8 cellular contexts compared by ENCODE assay signal in genomic region chr12:96399081-96399918, GRCh38. TPM values are rescaled to one million over a fixed set of nuclear protein-coding genes. Genes with fewer than 3 reads are reported as not detected.
DNase-seq lines count a peak whose midpoint lies in the region; ATAC-seq and TF ChIP-seq lines count a peak whose summit lies in the region.

No MANE protein-coding gene starts in this region.

- POLR2A ChIA-PET in CD8-positive, alpha-beta memory T cell (lab: Charles Lee): interaction anchor here (0.6 to 2.1 kb wide), 16 partner anchors 8 to 539 kb away, joined by 3 to 16 read pairs (median 4); partner anchors contain the start of gene NEDD1

- no peaks in the 10 kb centered on the region for H3K9me3 ChIP-seq in CD8-positive, alpha-beta memory T cell (ENCODE audit: low read length)
- H3K9me3 ChIP-seq in osteoblast (ENCODE audit: low read depth, low read length): no peaks in the 10 kb centered on the region
- H3K9me3 ChIP-seq in tibial artery: no peaks in the 10 kb centered on the region

- H3K27ac Mint-ChIP-seq in CD8-positive, alpha-beta memory T cell: peak overlapping the region; percentile 95 to 99 (median 98)
- peak overlapping the region; percentile 99 for H3K27ac Mint-ChIP-seq in activated naive CD4-positive, alpha-beta T cell treated with anti-CD3 and anti-CD28 coated beads, Interleukin-2, amount 10 ng/mL, durations not matched to agents 7 days and 5 days

- H3K27me3 ChIP-seq in CD8-positive, alpha-beta memory T cell (ENCODE audit: insufficient read depth, low read length, poor library complexity, severe bottlenecking): no peaks in the 10 kb centered on the region
- H3K27me3 ChIP-seq in osteoblast (ENCODE audit: insufficient read depth, low read length): no peaks in the 10 kb centered on the region
- H3K27me3 ChIP-seq in tibial artery: no peaks in the 10 kb centered on the region

- peaks cover 24% of the 10 kb centered on the region for H4K20me1 ChIP-seq in osteoblast (ENCODE audit: insufficient read depth, low read length)

- intact Hi-C loops in tibial artery (cut with DNase I; ENCODE audit: low total_unique reads): loop anchor here (10.0 kb wide), 2 partner anchors 164 to 334 kb away; no protein-coding TSS in a partner anchor

- H3K27ac ChIP-seq in CD8-positive, alpha-beta memory T cell (ENCODE audit: low read depth, low read length): peak overlapping the region; percentile 94
- H3K27ac ChIP-seq in osteoblast (ENCODE audit: low read depth, low read length) (peak overlapping the region; percentile 96), tibial artery (peak overlapping the region; percentile 99 to 100)

- H3K4me2 ChIP-seq in osteoblast (ENCODE audit: insufficient read depth, low read length): peak overlapping the region; percentile 87

- no peaks in the 10 kb centered on the region for H3K9me3 Mint-ChIP-seq in CD8-positive, alpha-beta memory T cell
- no peaks in the 10 kb centered on the region for H3K9me3 Mint-ChIP-seq in activated naive CD4-positive, alpha-beta T cell treated with anti-CD3 and anti-CD28 coated beads, Interleukin-2, amount 10 ng/mL, durations not matched to agents 7 days and 5 days

- peak; percentile 21 for TF ChIP-seq CTCF in osteoblast (IDR thresholded peaks at IDR 0.05; ENCODE audit: extremely low read depth, low read depth, low read length)
- TF ChIP-seq CTCF in tibial artery (IDR thresholded peaks at IDR 0.05): peak; percentile 18 to 28

- H3K4me1 ChIP-seq in CD8-positive, alpha-beta memory T cell (ENCODE audit: insufficient read depth, low read length): peaks cover 38% of the 10 kb centered on the region
- H3K4me1 ChIP-seq in osteoblast (ENCODE audit: insufficient read depth, low read length) (peaks cover 17% of the 10 kb centered on the region), tibial artery (peaks cover 0 to 24% (median 10%) of the 10 kb centered on the region in 4 donors)

- no peaks in the 10 kb centered on the region for H3K36me3 ChIP-seq in CD8-positive, alpha-beta memory T cell (ENCODE audit: insufficient read depth, low read length)
- no peaks in the 10 kb centered on the region for H3K36me3 ChIP-seq in osteoblast (ENCODE audit: insufficient read depth, low read length)
- H3K36me3 ChIP-seq in tibial artery: no peaks in the 10 kb centered on the region

- DNase-seq in CD8-positive, alpha-beta memory T cell: peak; percentile 69 to 87 (median 76)
- peak; percentile 77 for DNase-seq in activated naive CD4-positive, alpha-beta T cell treated with anti-CD3 and anti-CD28 coated beads, Interleukin-2, amount 10 ng/mL, durations not matched to agents 7 days and 5 days
- DNase-seq in globus pallidus (ENCODE audit: low spot score): peak; percentile 84
- DNase-seq in osteoblast (ENCODE audit: insufficient read length, low spot score, missing footprints): peak; percentile 92
- DNase-seq in tibial artery: peak; percentile 72 to 87

- H3K27me3 Mint-ChIP-seq in CD8-positive, alpha-beta memory T cell: peaks cover 0 to 2% of the 10 kb centered on the region in 2 donors
- H3K27me3 Mint-ChIP-seq in activated naive CD4-positive, alpha-beta T cell treated with anti-CD3 and anti-CD28 coated beads, Interleukin-2, amount 10 ng/mL, durations not matched to agents 7 days and 5 days: no peaks in the 10 kb centered on the region

- ATAC-seq in GM19328 (IDR thresholded peaks at IDR 0.05; ENCODE audit: unreplicated experiment) (peak; percentile 27), HG03520 (IDR thresholded peaks at IDR 0.05; ENCODE audit: unreplicated experiment) (peak; percentile 30)

- CTCF ChIA-PET in CD8-positive, alpha-beta memory T cell (lab: Charles Lee): interaction anchor here (0.6 to 5.1 kb wide), 41 partner anchors 9 to 363 kb away, joined by 3 to 35 read pairs (median 5); partner anchors contain the start of gene CFAP54
- CTCF ChIA-PET in activated naive CD4-positive, alpha-beta T cell treated with anti-CD3 and anti-CD28 coated beads, Interleukin-2, amount 10 ng/mL, durations not matched to agents 7 days and 5 days (lab: Charles Lee): interaction anchor here (0.9 to 7.7 kb wide), 24 partner anchors 10 to 364 kb away, joined by 3 to 60 read pairs (median 4); partner anchors contain the start of genes CFAP54 and LTA4H

- peak; percentile 52 for TF ChIP-seq POLR2A in Raji (IDR thresholded peaks at IDR 0.05; ENCODE audit: insufficient read depth, low read depth, low read length)

- peaks cover 50 to 56% (median 51%) of the 10 kb centered on the region in 3 donors for H3K4me1 Mint-ChIP-seq in CD8-positive, alpha-beta memory T cell
- peaks cover 55% of the 10 kb centered on the region for H3K4me1 Mint-ChIP-seq in activated naive CD4-positive, alpha-beta T cell treated with anti-CD3 and anti-CD28 coated beads, Interleukin-2, amount 10 ng/mL, durations not matched to agents 7 days and 5 days

- H3K4me3 Mint-ChIP-seq in CD8-positive, alpha-beta memory T cell: peak overlapping the region; percentile 93 to 99 (median 96)
- peak overlapping the region; percentile 91 for H3K4me3 Mint-ChIP-seq in activated naive CD4-positive, alpha-beta T cell treated with anti-CD3 and anti-CD28 coated beads, Interleukin-2, amount 10 ng/mL, durations not matched to agents 7 days and 5 days

- peaks cover 52% of the 10 kb centered on the region for H3K79me2 ChIP-seq in osteoblast (ENCODE audit: insufficient read depth, low read length)

- H2AFZ ChIP-seq in osteoblast (ENCODE audit: low read length): no peak overlapping the region

- H3K36me3 Mint-ChIP-seq in CD8-positive, alpha-beta memory T cell: peaks cover 0 to 28% (median 0%) of the 10 kb centered on the region in 3 donors
- peaks cover 5% of the 10 kb centered on the region for H3K36me3 Mint-ChIP-seq in activated naive CD4-positive, alpha-beta T cell treated with anti-CD3 and anti-CD28 coated beads, Interleukin-2, amount 10 ng/mL, durations not matched to agents 7 days and 5 days

- peak overlapping the region; percentile 67 for H3K4me3 ChIP-seq in CD8-positive, alpha-beta memory T cell (ENCODE audit: low read length)
- H3K4me3 ChIP-seq in osteoblast (ENCODE audit: insufficient read depth, low read length) (peak overlapping the region; percentile 86), tibial artery (peak overlapping the region; percentile 88 to 93)

RNA-seq across cellular contexts. Expression of gene CDK17, which starts 0.9 kb away (rescaled TPM):
- total RNA-seq in CD8-positive, alpha-beta memory T cell: 10 to 100 TPM; 34.6 to 36.0 TPM
- polyA plus RNA-seq in CD8-positive, alpha-beta memory T cell: 40.0 TPM
- total RNA-seq in osteoblast: 64.8 and 68.0 TPM in 2 replicates

Comparison
In these comparisons a context has a peak if more than half of its experiments do, and no peak if none do; other contexts are left out.
1. Peak in every context shown above with its lines: DNase-seq, ATAC-seq, H3K4me3 ChIP-seq and H3K27ac ChIP-seq.